ENCODE assay signal across 1 cellular context in genomic region chr17:43917348-43918025, GRCh38.
TF ChIP-seq lines count a peak whose summit lies in the region.

No MANE protein-coding gene starts in this region.

TF ChIP-seq in K562, 482 proteins besides CTCF, POLR2A, EP300 and RAD21:
- TF ChIP-seq CTCFL (IDR thresholded peaks at IDR 0.05; ENCODE audit: borderline replicate concordance, insufficient read depth, low read depth, low read length, poor library complexity, severe bottlenecking) (peak; percentile 91), PRDM10 (IDR thresholded peaks at IDR 0.05; ENCODE audit: partially characterized antibody) (peak; percentile 85), ATF7 (IDR thresholded peaks at IDR 0.05) (peak; percentile 35; the same call in 1 of the 2 replicates), U2AF1 (optimal IDR thresholded peaks at IDR 0.05; ENCODE audit: low read depth, low read length) (no peak), SMC3 (conservative IDR thresholded peaks at IDR 0.05; ENCODE audit: insufficient read depth, low read depth, low read length) (peak; percentile 37; the same call in 1 of the 2 replicates), MAZ (CRISPR knock-in tag; conservative IDR thresholded peaks at IDR 0.05 in 1 of 2, IDR thresholded peaks at IDR 0.05 in 1 of 2) (0 out of 4 replicates have a peak, but pooled peaks of 1 of the 2 experiments have one; percentile 38), ID3 (CRISPR knock-in tag; IDR thresholded peaks at IDR 0.05) (no peak), ID3 (tag; IDR thresholded peaks at IDR 0.05) (no peak), SPI1 (IDR thresholded peaks at IDR 0.05; ENCODE audit: borderline replicate concordance, low read depth, low read length) (peak; percentile 22; the same call in 1 of the 2 replicates), ZBTB33 (CRISPR knock-in tag; IDR thresholded peaks at IDR 0.05) (peak; percentile 56), RCOR1 (IDR thresholded peaks at IDR 0.05; ENCODE audit: borderline replicate concordance in 1 of 2, low read depth in 2 of 2, low read length in 2 of 2) (no peak), CBFB (CRISPR knock-in tag; IDR thresholded peaks at IDR 0.05) (peak; percentile 76; the same call in 1 of the 2 replicates)
